ENCODE assay signal across 8 cellular contexts in genomic region chr17:48841395-48841831, GRCh38. TPM values are rescaled to one million over a fixed set of nuclear protein-coding genes. Genes with fewer than 3 reads are reported as not detected.
DNase-seq lines count a peak whose midpoint lies in the region; ATAC-seq lines count a peak whose summit lies in the region.

No MANE protein-coding gene starts in this region.

- H3K9me3 Mint-ChIP-seq in CD4-positive, alpha-beta memory T cell, result no peaks in the 10 kb centered on the region
- H3K9me3 Mint-ChIP-seq in activated T-helper 17 cell treated with anti-CD3 and anti-CD28 coated beads, Interleukin-2, amount 50 U/mL, for 72 hours, result no peaks in the 10 kb centered on the region

- H3K36me3 Mint-ChIP-seq in CD4-positive, alpha-beta memory T cell, result peaks cover 15 to 25% of the 10 kb centered on the region in 2 donors
- H3K36me3 Mint-ChIP-seq in activated T-helper 17 cell treated with anti-CD3 and anti-CD28 coated beads, Interleukin-2, amount 50 U/mL, for 72 hours (ENCODE audit: low read depth), result peaks cover 70% of the 10 kb centered on the region

- POLR2A ChIA-PET in CD4-positive, alpha-beta memory T cell (lab: Charles Lee; ENCODE audit: partially characterized antibody), result interaction anchor here (0.6 to 1.6 kb wide), 7 partner anchors 9 to 1012 kb away, joined by 3 to 7 read pairs (median 3); no protein-coding TSS in a partner anchor

- H3K4me2 ChIP-seq in skeletal muscle satellite cell (ENCODE audit: low read length), result peak overlapping the region; percentile 80

- peak; percentile 65 for ATAC-seq in GM19455 (IDR thresholded peaks at IDR 0.05; ENCODE audit: unreplicated experiment)
- peak; percentile 60 for ATAC-seq in HG03558 (IDR thresholded peaks at IDR 0.05; ENCODE audit: extremely low read depth, unreplicated experiment)
- ATAC-seq in activated T-helper 17 cell treated with anti-CD3 and anti-CD28 coated beads, Interleukin-2, amount 50 U/mL, for 72 hours (replicated peaks), result peak; percentile 97
- ATAC-seq in Right ventricle myocardium superior (ENCODE audit: poor library complexity), result peak; percentile 70

- DNase-seq in CD4-positive, alpha-beta memory T cell, result peak; percentile 56 to 72 (median 62)
- DNase-seq in Right ventricle myocardium superior, result no peak
- DNase-seq in NCI-H82 treated with DMSO at 0.1 percent for 48 hours (lab: John Stamatoyannopoulos, UW; ENCODE audit: unreplicated experiment), result no peak
- no peak for DNase-seq in T1000 (lab: John Stamatoyannopoulos, UW)

- peaks cover 12% of the 10 kb centered on the region for H3K36me3 ChIP-seq in CD4-positive, alpha-beta memory T cell (ENCODE audit: insufficient read depth, low read length)
- peaks cover 6% of the 10 kb centered on the region for H3K36me3 ChIP-seq in skeletal muscle satellite cell (ENCODE audit: insufficient read depth, low read length)

- peak overlapping the region; percentile 90 to 97 (median 93) for H3K27ac Mint-ChIP-seq in CD4-positive, alpha-beta memory T cell
- H3K27ac Mint-ChIP-seq in activated T-helper 17 cell treated with anti-CD3 and anti-CD28 coated beads, Interleukin-2, amount 50 U/mL, for 72 hours, result peak overlapping the region; percentile 47

- H3K4me3 Mint-ChIP-seq in CD4-positive, alpha-beta memory T cell, result peak overlapping the region; percentile 73 to 91 (median 82)
- H3K4me3 Mint-ChIP-seq in activated T-helper 17 cell treated with anti-CD3 and anti-CD28 coated beads, Interleukin-2, amount 50 U/mL, for 72 hours, result peak overlapping the region; percentile 62

- intact Hi-C loops in CD4-positive, alpha-beta memory T cell (cut with micrococcal nuclease), result no loop called here
- intact Hi-C loops in Right ventricle myocardium superior (cut with DNase I), result no loop called here

- no peaks in the 10 kb centered on the region for H3K27me3 Mint-ChIP-seq in CD4-positive, alpha-beta memory T cell
- H3K27me3 Mint-ChIP-seq in activated T-helper 17 cell treated with anti-CD3 and anti-CD28 coated beads, Interleukin-2, amount 50 U/mL, for 72 hours, result no peaks in the 10 kb centered on the region

- CTCF ChIA-PET in CD4-positive, alpha-beta memory T cell (lab: Charles Lee; ENCODE audit: partially characterized antibody), result interaction anchor here (1.5 to 1.9 kb wide), 3 partner anchors 26 to 43 kb away, joined by 5 to 7 read pairs (median 6); no protein-coding TSS in a partner anchor

- no peaks in the 10 kb centered on the region for H3K27me3 ChIP-seq in CD4-positive, alpha-beta memory T cell (ENCODE audit: insufficient read depth, low read length)
- no peaks in the 10 kb centered on the region for H3K27me3 ChIP-seq in skeletal muscle satellite cell (ENCODE audit: control insufficient read depth, insufficient read depth, low read length)

- peaks cover 31 to 64% (median 45%) of the 10 kb centered on the region in 4 donors for H3K4me1 Mint-ChIP-seq in CD4-positive, alpha-beta memory T cell
- H3K4me1 Mint-ChIP-seq in activated T-helper 17 cell treated with anti-CD3 and anti-CD28 coated beads, Interleukin-2, amount 50 U/mL, for 72 hours, result peaks cover 36% of the 10 kb centered on the region

- H3K27ac ChIP-seq in CD4-positive, alpha-beta memory T cell (ENCODE audit: low read depth, low read length), result peak overlapping the region; percentile 69

- H3K4me1 ChIP-seq in CD4-positive, alpha-beta memory T cell (ENCODE audit: insufficient read depth, low read length), result peaks cover 61% of the 10 kb centered on the region
- peaks cover 41% of the 10 kb centered on the region for H3K4me1 ChIP-seq in skeletal muscle satellite cell (ENCODE audit: control insufficient read depth, insufficient read depth, low read length)

- H3K9me3 ChIP-seq in CD4-positive, alpha-beta memory T cell (ENCODE audit: control insufficient read depth in 1 of 2, low read length in 2 of 2), result no peaks in the 10 kb centered on the region
- no peaks in the 10 kb centered on the region for H3K9me3 ChIP-seq in skeletal muscle satellite cell (replicated peaks; ENCODE audit: low read length)

- H3K9ac ChIP-seq in skeletal muscle satellite cell (ENCODE audit: low read depth, low read length), result peak overlapping the region; percentile 80

- H3K4me3 ChIP-seq in CD4-positive, alpha-beta memory T cell (ENCODE audit: low read length in 2 of 2), result peak overlapping the region in 1 of 2 donors; percentile 61
- H3K4me3 ChIP-seq in skeletal muscle satellite cell (ENCODE audit: low read length), result peak overlapping the region; percentile 62

RNA-seq across cellular contexts. Expression of gene CALCOCO2, which starts 10.6 kb away (rescaled TPM):
- 100 to 1,000 TPM; 107 to 118 TPM for total RNA-seq in CD4-positive, alpha-beta memory T cell
- polyA plus RNA-seq in CD4-positive, alpha-beta memory T cell, result 100 to 1,000 TPM; 169 to 196 TPM
- total RNA-seq in activated T-helper 17 cell treated with anti-CD3 and anti-CD28 coated beads, Interleukin-2, amount 50 U/mL, for 72 hours, result 100 to 1,000 TPM; 101 to 130 TPM
- 341 TPM for total RNA-seq in Right ventricle myocardium superior
- total RNA-seq in skeletal muscle satellite cell (2012; rRNA removed), result 38.9 and 51.0 TPM in 2 replicates

RNA-seq across cellular contexts. Expression of gene TTLL6, which starts 24.4 kb away (rescaled TPM):
- total RNA-seq in CD4-positive, alpha-beta memory T cell, result not detected
- not detected for polyA plus RNA-seq in CD4-positive, alpha-beta memory T cell
- total RNA-seq in activated T-helper 17 cell treated with anti-CD3 and anti-CD28 coated beads, Interleukin-2, amount 50 U/mL, for 72 hours, result not detected
- total RNA-seq in Right ventricle myocardium superior, result not detected
- under 0.01 TPM in 1 of 2 replicates, not detected in the other for total RNA-seq in skeletal muscle satellite cell (2012; rRNA removed)

RNA-seq across cellular contexts. Expression of gene ATP5MC1, which starts 51.2 kb away (rescaled TPM):
- 10 to 100 TPM; 28.6 to 30.6 TPM for total RNA-seq in CD4-positive, alpha-beta memory T cell
- 100 to 1,000 TPM; 137 to 173 TPM for polyA plus RNA-seq in CD4-positive, alpha-beta memory T cell
- total RNA-seq in activated T-helper 17 cell treated with anti-CD3 and anti-CD28 coated beads, Interleukin-2, amount 50 U/mL, for 72 hours, result 100 to 1,000 TPM in 1 of 2 donors, 10 to 100 TPM in 1; 71.3 to 101 TPM
- 492 TPM for total RNA-seq in Right ventricle myocardium superior
- total RNA-seq in skeletal muscle satellite cell (2012; rRNA removed), result 118 and 119 TPM in 2 replicates

Comparison
In these comparisons a context has a peak if more than half of its experiments do, and no peak if none do; other contexts are left out.
1. DNase-seq: peak in CD4-positive, alpha-beta memory T cell (5 of 5); none in Right ventricle myocardium superior (single experiment), NCI-H82 treated with DMSO at 0.1 percent for 48 hours (single experiment) and T1000 (single experiment).
2. Peak in every context shown above with its lines, with median percentiles within 50 percentile points of each other: ATAC-seq.